In the genomic region with DNA sequence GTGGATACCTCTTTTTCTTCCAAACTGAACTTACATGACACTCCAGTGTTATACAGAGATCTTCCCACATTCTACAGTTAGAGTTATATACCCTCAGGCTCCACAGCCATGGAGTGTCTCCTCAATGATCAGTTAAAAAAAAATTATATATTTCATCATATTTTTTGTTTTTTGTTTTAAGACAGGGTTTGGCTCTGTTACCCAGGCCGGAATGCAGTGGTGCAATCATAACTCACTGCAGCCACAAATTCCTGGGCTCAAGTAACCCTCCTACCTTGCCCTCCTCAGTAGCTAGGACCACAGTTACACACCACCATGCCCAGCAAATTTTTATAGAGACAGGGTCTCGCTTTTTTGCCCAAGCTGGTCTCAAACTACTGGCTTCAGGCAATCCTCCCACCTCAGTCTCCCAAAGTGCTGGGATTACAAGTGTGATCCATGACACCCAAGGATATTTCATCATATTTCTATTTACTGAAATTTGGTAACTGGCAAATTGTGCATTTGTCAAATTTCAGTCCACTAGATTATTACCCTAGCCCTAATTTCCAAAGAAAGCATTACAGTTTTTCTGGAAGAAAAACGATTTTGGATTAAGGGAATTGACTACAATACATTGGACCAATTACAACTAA, we compare ENCODE assay signal across 11 cellular contexts. TPM values are rescaled to one million over a fixed set of nuclear protein-coding genes. Genes with fewer than 3 reads are reported as not detected.
DNase-seq lines count a peak whose midpoint lies in the region; ATAC-seq, FAIRE-seq and TF ChIP-seq lines count a peak whose summit lies in the region.
"Had no signal": no experiment of that assay in that cellular context is flagged by ENCODE, and none has a peak within 500 bp of the region (broad histone marks: within the 10 kb centered on the region; RNA-seq: fewer than 3 reads in every experiment).

No MANE protein-coding gene starts in this region.

- H3K4me3 ChIP-seq in adipocyte (ENCODE audit: low read length) (peak overlapping the region; percentile 63), skeletal muscle satellite cell (ENCODE audit: low read length) (no peak overlapping the region)

- H3K4me1 ChIP-seq in adipocyte (ENCODE audit: control insufficient read depth, insufficient read depth, low read length) (peaks cover 41% of the 10 kb centered on the region), skeletal muscle satellite cell (ENCODE audit: control insufficient read depth, insufficient read depth, low read length) (peaks cover 22% of the 10 kb centered on the region)

- H3K9ac ChIP-seq in adipocyte (ENCODE audit: low read length), result peak overlapping the region; percentile 84
- peak overlapping the region; percentile 35 for H3K9ac ChIP-seq in skeletal muscle satellite cell (ENCODE audit: low read depth, low read length)

- peak; percentile 50 for FAIRE-seq in H54 (lab: Jason Lieb, UNC)
- FAIRE-seq: colon had no signal

- no peak for TF ChIP-seq POLR2A in H54 (IDR thresholded peaks at IDR 0.05; ENCODE audit: low read depth, low read length)

- H3K36me3 ChIP-seq in adipocyte (ENCODE audit: control insufficient read depth, insufficient read depth, low read length, severe bottlenecking), result peaks cover 13% of the 10 kb centered on the region
- H3K36me3 ChIP-seq in skeletal muscle satellite cell (ENCODE audit: insufficient read depth, low read length), result peaks cover 10% of the 10 kb centered on the region

- H3K27me3 ChIP-seq in adipocyte (replicated peaks; ENCODE audit: control insufficient read depth, insufficient read depth, low read length) (no peaks in the 10 kb centered on the region), skeletal muscle satellite cell (ENCODE audit: control insufficient read depth, insufficient read depth, low read length) (no peaks in the 10 kb centered on the region)

- DNase-seq in H54 (ENCODE audit: insufficient read length, low spot score) (no peak), adipocyte (ENCODE audit: low read depth) (peak; percentile 91), left ventricle myocardium superior (no peak), OCI-M1 (lab: John Stamatoyannopoulos, UW) (no peak), pons (ENCODE audit: low spot score) (no peak)
- DNase-seq in activated effector memory CD4-positive, alpha-beta T cell treated with Interleukin-2 at 50 U/mL for 16 hours, result no peak
- DNase-seq: activated B cell treated with CpG ODN at 0.5 μM for 24 hours, NCI-H446 treated with DMSO at 0.1 percent for 48 hours had no signal

- intact Hi-C loops in left ventricle myocardium superior (cut with micrococcal nuclease), result no loop called here

- peak; percentile 50 for ATAC-seq in left ventricle myocardium superior
- no peak for ATAC-seq in GM21360 (IDR thresholded peaks at IDR 0.05; ENCODE audit: unreplicated experiment)

- peak overlapping the region; percentile 7 for H3K4me2 ChIP-seq in skeletal muscle satellite cell (ENCODE audit: low read length)

- H3K9me3 ChIP-seq in adipocyte (ENCODE audit: control insufficient read depth, low read length) (no peaks in the 10 kb centered on the region), skeletal muscle satellite cell (replicated peaks; ENCODE audit: low read length) (no peaks in the 10 kb centered on the region)

RNA-seq across cellular contexts. Expression of gene SCAI, which starts 18.1 kb away (rescaled TPM):
- 3.8 TPM for total RNA-seq in left ventricle myocardium superior
- total RNA-seq in skeletal muscle satellite cell (2012; rRNA removed), result 5.7 and 6.1 TPM in 2 replicates

RNA-seq across cellular contexts. Expression of gene PPP6C, which starts 28.2 kb away (rescaled TPM):
- 35.9 TPM for total RNA-seq in left ventricle myocardium superior
- 22.5 and 23.6 TPM in 2 replicates for total RNA-seq in skeletal muscle satellite cell (2012; rRNA removed)

RNA-seq across cellular contexts. Expression of gene RABEPK, which starts 38.9 kb away (rescaled TPM):
- total RNA-seq in left ventricle myocardium superior, result 9.0 TPM
- total RNA-seq in skeletal muscle satellite cell (2012; rRNA removed), result 32.7 and 38.2 TPM in 2 replicates
